In the genomic region with DNA sequence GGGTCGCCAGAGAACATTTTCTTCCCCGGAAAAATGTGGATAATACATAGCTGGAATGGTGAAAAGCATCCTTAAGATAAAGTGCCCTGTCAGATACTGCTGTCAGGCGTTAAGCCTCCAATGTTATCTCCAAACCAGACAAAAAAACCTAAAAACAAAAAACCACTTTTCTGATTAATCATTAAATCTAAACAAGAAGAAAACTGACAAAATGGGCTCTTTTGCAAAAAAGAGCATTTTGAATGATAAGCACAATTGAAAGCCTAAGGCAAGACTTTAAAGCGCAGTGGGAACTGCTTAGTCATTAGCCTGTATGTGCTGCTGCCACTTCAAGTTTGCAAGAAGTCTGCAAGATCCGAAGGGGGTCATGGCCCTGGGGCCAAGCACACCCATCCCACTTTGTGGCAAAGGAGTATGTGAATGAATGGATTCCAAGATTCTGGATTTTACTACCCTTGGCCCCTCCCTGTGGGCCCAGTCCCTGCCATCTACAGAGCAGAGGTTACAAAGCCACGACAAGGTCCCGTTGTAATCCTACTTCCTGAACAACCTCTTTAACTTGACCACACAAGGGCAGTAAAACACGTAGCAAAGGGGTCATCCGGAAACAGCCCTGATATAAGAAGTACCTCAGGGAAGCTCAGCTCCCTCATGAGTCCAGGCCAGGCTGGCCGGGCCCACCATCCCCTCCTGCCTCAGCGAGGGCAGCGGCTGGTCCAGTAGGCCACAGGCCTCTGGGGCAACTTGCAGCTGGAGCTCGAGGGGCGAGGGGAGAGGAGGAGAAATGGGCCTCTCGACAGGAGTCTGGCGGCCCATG, we compare ENCODE assay signal across 1 cellular context.
TF ChIP-seq lines count a peak whose summit lies in the region.

No MANE protein-coding gene starts in this region.

TF ChIP-seq in SK-N-SH treated with all-trans-retinoic acid at 6 μM for 48 hours, 23 proteins besides CTCF, POLR2A, EP300 and RAD21:
- TF ChIP-seq, protein P1, sequence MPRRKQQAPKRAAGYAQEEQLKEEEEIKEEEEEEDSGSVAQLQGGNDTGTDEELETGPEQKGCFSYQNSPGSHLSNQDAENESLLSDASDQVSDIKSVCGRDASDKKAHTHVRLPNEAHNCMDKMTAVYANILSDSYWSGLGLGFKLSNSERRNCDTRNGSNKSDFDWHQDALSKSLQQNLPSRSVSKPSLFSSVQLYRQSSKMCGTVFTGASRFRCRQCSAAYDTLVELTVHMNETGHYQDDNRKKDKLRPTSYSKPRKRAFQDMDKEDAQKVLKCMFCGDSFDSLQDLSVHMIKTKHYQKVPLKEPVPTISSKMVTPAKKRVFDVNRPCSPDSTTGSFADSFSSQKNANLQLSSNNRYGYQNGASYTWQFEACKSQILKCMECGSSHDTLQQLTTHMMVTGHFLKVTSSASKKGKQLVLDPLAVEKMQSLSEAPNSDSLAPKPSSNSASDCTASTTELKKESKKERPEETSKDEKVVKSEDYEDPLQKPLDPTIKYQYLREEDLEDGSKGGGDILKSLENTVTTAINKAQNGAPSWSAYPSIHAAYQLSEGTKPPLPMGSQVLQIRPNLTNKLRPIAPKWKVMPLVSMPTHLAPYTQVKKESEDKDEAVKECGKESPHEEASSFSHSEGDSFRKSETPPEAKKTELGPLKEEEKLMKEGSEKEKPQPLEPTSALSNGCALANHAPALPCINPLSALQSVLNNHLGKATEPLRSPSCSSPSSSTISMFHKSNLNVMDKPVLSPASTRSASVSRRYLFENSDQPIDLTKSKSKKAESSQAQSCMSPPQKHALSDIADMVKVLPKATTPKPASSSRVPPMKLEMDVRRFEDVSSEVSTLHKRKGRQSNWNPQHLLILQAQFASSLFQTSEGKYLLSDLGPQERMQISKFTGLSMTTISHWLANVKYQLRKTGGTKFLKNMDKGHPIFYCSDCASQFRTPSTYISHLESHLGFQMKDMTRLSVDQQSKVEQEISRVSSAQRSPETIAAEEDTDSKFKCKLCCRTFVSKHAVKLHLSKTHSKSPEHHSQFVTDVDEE (CRISPR knock-in tag; IDR thresholded peaks at IDR 0.05): peak; percentile 3
- peak; percentile 39 for TF ChIP-seq ISL1 (CRISPR knock-in tag; IDR thresholded peaks at IDR 0.05)
- no peak for TF ChIP-seq RARB (CRISPR knock-in tag; IDR thresholded peaks at IDR 0.05)
- no peak for TF ChIP-seq ZNF70 (CRISPR knock-in tag; IDR thresholded peaks at IDR 0.05)
- TF ChIP-seq, protein P2, sequence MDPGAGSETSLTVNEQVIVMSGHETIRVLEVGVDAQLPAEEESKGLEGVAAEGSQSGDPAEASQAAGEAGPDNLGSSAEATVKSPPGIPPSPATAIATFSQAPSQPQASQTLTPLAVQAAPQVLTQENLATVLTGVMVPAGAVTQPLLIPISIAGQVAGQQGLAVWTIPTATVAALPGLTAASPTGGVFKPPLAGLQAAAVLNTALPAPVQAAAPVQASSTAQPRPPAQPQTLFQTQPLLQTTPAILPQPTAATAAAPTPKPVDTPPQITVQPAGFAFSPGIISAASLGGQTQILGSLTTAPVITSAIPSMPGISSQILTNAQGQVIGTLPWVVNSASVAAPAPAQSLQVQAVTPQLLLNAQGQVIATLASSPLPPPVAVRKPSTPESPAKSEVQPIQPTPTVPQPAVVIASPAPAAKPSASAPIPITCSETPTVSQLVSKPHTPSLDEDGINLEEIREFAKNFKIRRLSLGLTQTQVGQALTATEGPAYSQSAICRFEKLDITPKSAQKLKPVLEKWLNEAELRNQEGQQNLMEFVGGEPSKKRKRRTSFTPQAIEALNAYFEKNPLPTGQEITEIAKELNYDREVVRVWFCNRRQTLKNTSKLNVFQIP (CRISPR knock-in tag; IDR thresholded peaks at IDR 0.05; ENCODE audit: borderline replicate concordance, low read depth): no peak
- no peak for TF ChIP-seq SNAI2 (CRISPR knock-in tag; IDR thresholded peaks at IDR 0.05)
- TF ChIP-seq ZC3H10 (CRISPR knock-in tag; IDR thresholded peaks at IDR 0.05): no peak
- TF ChIP-seq TCF4 (CRISPR knock-in tag; IDR thresholded peaks at IDR 0.05; ENCODE audit: borderline replicate concordance): no peak
